Comparison of ENCODE assay signal across 8 cellular contexts in the genomic region with DNA sequence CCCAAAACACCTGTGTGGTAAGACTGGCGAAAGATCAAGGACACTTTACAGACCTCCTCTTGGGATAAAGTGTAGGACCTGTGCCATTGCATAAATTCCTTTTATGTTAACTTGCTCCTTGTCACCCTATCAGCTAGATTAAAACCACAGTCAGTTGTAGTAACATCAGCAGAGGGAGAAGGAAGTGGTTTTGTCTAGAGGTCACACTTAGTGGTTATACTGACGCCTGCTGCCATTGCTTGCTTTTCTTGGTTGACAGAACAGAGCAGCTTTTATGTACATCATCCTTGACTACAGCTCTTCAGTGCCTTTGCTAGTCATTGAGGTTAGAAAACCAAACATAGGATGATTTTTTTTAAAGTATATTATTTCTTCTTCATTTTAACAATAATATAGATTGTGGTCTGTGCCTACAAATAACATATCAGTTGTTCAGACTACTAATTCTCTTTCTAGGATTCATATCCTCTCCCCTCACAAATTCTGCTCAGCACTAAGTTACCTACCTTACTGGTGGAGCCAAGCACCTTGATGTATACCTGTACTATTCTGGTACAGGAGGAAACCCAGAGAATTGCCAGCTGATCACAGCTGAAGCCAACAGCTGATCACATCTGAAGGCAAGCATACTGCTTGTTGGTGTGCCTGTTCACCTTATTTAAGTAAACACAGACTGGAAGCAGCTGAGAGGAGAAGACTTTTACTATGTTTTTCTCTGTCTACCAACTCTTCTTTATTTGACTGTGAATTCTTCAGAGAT.
DNase-seq lines count a peak whose midpoint lies in the region; ATAC-seq and TF ChIP-seq lines count a peak whose summit lies in the region.

No MANE protein-coding gene starts in this region.

- H3K4me3 ChIP-seq in CD4-positive, CD25-positive, alpha-beta regulatory T cell (ENCODE audit: low read depth, low read length), result no peak overlapping the region

- H3K27ac Mint-ChIP-seq in CD4-positive, CD25-positive, alpha-beta regulatory T cell, result no peak overlapping the region
- H3K27ac Mint-ChIP-seq in activated B cell treated with CpG ODN at 0.5 μM for 24 hours (no peak overlapping the region), natural killer cell (peak overlapping the region; percentile 60 to 62)

- CTCF ChIA-PET in activated B cell treated with CpG ODN at 0.5 μM for 24 hours (lab: Charles Lee), result no interaction called here

- H3K27me3 Mint-ChIP-seq in CD4-positive, CD25-positive, alpha-beta regulatory T cell, result no peaks in the 10 kb centered on the region
- no peaks in the 10 kb centered on the region for H3K27me3 Mint-ChIP-seq in activated B cell treated with CpG ODN at 0.5 μM for 24 hours
- peaks cover 20 to 44% of the 10 kb centered on the region in 2 donors for H3K27me3 Mint-ChIP-seq in natural killer cell (ENCODE audit: low read depth in 2 of 2)

- ATAC-seq in CD4-positive, CD25-positive, alpha-beta regulatory T cell (ENCODE audit: low read depth in 2 of 2), result peak; percentile 39 to 43
- ATAC-seq in GM19025 (IDR thresholded peaks at IDR 0.05; ENCODE audit: low read depth, unreplicated experiment) (peak; percentile 48), HG03558 (IDR thresholded peaks at IDR 0.05; ENCODE audit: extremely low read depth, unreplicated experiment) (peak; percentile 39), activated B cell treated with CpG ODN at 0.5 μM for 24 hours (ENCODE audit: low read depth) (peak; percentile 66), natural killer cell (peak; percentile 89 to 98 (median 92)), GM21447 (IDR thresholded peaks at IDR 0.05; ENCODE audit: unreplicated experiment) (no peak)

- H3K9me3 ChIP-seq in CD4-positive, CD25-positive, alpha-beta regulatory T cell (ENCODE audit: control insufficient read depth in 2 of 2, low read length in 2 of 2), result no peaks in the 10 kb centered on the region

- peak in 2 of 3 donors; percentile 5 to 43 for DNase-seq in CD4-positive, CD25-positive, alpha-beta regulatory T cell
- no peak for DNase-seq in activated B cell treated with CpG ODN at 0.5 μM for 24 hours
- DNase-seq in natural killer cell, result peak; percentile 25
- no peak for DNase-seq in HK-2 (ENCODE audit: unreplicated experiment)
- DNase-seq in T1000 (lab: John Stamatoyannopoulos, UW), result no peak

- POLR2A ChIA-PET in activated B cell treated with CpG ODN at 0.5 μM for 24 hours (lab: Charles Lee), result no interaction called here

- H3K36me3 Mint-ChIP-seq in CD4-positive, CD25-positive, alpha-beta regulatory T cell, result no peaks in the 10 kb centered on the region
- H3K36me3 Mint-ChIP-seq in activated B cell treated with CpG ODN at 0.5 μM for 24 hours (ENCODE audit: low read depth) (no peaks in the 10 kb centered on the region), natural killer cell (no peaks in the 10 kb centered on the region)

- H3K4me1 ChIP-seq in CD4-positive, CD25-positive, alpha-beta regulatory T cell (ENCODE audit: control insufficient read depth, insufficient read depth, low read length, poor library complexity, severe bottlenecking), result no peaks in the 10 kb centered on the region

- peaks cover 0 to 2% (median 1%) of the 10 kb centered on the region in 4 donors for H3K4me1 Mint-ChIP-seq in CD4-positive, CD25-positive, alpha-beta regulatory T cell
- H3K4me1 Mint-ChIP-seq in activated B cell treated with CpG ODN at 0.5 μM for 24 hours, result peaks cover 19% of the 10 kb centered on the region
- H3K4me1 Mint-ChIP-seq in natural killer cell, result peaks cover 42% of the 10 kb centered on the region in 2 donors

- no peak for TF ChIP-seq CTCF in activated B cell treated with CpG ODN at 0.5 μM for 24 hours (IDR thresholded peaks at IDR 0.05)
- no peak for TF ChIP-seq CTCF in natural killer cell (IDR thresholded peaks at IDR 0.05)

- H3K27ac ChIP-seq in CD4-positive, CD25-positive, alpha-beta regulatory T cell (ENCODE audit: insufficient read depth, low read length, poor library complexity, severe bottlenecking), result no peak overlapping the region

- no peaks in the 10 kb centered on the region for H3K27me3 ChIP-seq in CD4-positive, CD25-positive, alpha-beta regulatory T cell (ENCODE audit: control insufficient read depth, insufficient read depth, low read length)

- intact Hi-C loops in activated B cell treated with CpG ODN at 0.5 μM for 24 hours (cut with micrococcal nuclease) (no loop called here), natural killer cell (cut with micrococcal nuclease) (loop anchor here (1.0 to 2.0 kb wide), 3 partner anchors 12 to 115 kb away; no protein-coding TSS in a partner anchor)

- H3K36me3 ChIP-seq in CD4-positive, CD25-positive, alpha-beta regulatory T cell (ENCODE audit: control insufficient read depth, insufficient read depth, low read length), result no peaks in the 10 kb centered on the region

- H3K4me3 Mint-ChIP-seq in CD4-positive, CD25-positive, alpha-beta regulatory T cell, result no peak overlapping the region
- no peak overlapping the region for H3K4me3 Mint-ChIP-seq in activated B cell treated with CpG ODN at 0.5 μM for 24 hours
- H3K4me3 Mint-ChIP-seq in natural killer cell, result peak overlapping the region; percentile 58

- H3K9me3 Mint-ChIP-seq in CD4-positive, CD25-positive, alpha-beta regulatory T cell, result peaks cover 0 to 14% (median 2%) of the 10 kb centered on the region in 7 donors
- no peaks in the 10 kb centered on the region for H3K9me3 Mint-ChIP-seq in activated B cell treated with CpG ODN at 0.5 μM for 24 hours
- no peaks in the 10 kb centered on the region for H3K9me3 Mint-ChIP-seq in natural killer cell

Comparison
In these comparisons a context has a peak if more than half of its experiments do, and no peak if none do; other contexts are left out.
1. DNase-seq: peak in CD4-positive, CD25-positive, alpha-beta regulatory T cell (2 of 3) and natural killer cell (single experiment); none in activated B cell treated with CpG ODN at 0.5 μM for 24 hours (single experiment), HK-2 (single experiment) and T1000 (single experiment).
2. H3K27ac Mint-ChIP-seq: peak in natural killer cell (2 of 2); none in CD4-positive, CD25-positive, alpha-beta regulatory T cell (0 of 3) and activated B cell treated with CpG ODN at 0.5 μM for 24 hours (single experiment).